9 cellular contexts compared by ENCODE assay signal in the genomic region with DNA sequence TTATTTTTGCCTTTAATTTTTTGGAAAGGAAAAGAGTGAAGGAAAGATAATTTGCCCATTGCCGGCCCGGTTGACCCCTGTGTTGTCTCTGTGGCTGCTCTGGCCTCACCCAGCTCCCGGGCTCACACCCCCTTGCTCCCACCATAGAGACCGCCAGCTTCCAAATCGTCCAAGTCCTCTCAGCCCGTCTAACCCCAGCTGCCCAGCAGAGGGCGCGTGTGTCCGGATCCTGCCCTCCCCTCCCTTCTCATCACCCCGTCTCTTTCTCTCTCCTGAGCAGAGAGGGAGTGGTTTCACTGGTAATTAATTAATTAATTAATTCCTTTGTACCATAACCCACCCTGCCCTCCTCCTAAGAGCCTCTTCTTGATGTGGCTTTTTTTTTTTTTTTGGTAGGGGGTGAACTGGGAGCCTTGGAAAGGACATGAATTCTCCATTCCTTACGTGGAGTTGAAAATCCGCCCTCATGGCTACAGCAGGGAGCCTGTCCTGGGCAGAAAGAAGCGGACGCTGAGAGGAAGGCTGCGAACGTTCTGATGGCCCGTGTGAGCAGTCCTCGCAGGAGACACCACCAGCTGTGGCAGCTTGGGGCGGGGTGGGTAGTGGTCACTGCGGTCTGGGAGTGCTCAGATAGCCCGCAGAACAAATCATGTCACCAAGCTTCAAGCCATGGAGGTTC. TPM values are rescaled to one million over a fixed set of nuclear protein-coding genes. Genes with fewer than 3 reads are reported as not detected.
DNase-seq lines count a peak whose midpoint lies in the region; ATAC-seq and TF ChIP-seq lines count a peak whose summit lies in the region.
"Had no signal": no experiment of that assay in that cellular context is flagged by ENCODE, and none has a peak within 500 bp of the region (broad histone marks: within the 10 kb centered on the region; RNA-seq: fewer than 3 reads in every experiment).

No MANE protein-coding gene starts in this region.

- H3K9me3 ChIP-seq in gastroesophageal sphincter (no peaks in the 10 kb centered on the region), ovary (no peaks in the 10 kb centered on the region)

- TF ChIP-seq POLR2A in gastroesophageal sphincter (IDR thresholded peaks at IDR 0.05) (no peak), ovary (IDR thresholded peaks at IDR 0.05) (no peak)

- H3K36me3 ChIP-seq in gastroesophageal sphincter: no peaks in the 10 kb centered on the region
- H3K36me3 ChIP-seq in ovary: no peaks in the 10 kb centered on the region

- in situ Hi-C loops in KBM-7 (cut with MboI; ENCODE audit: low pct_unique_long_range_greater_than_20kb, low sequenced_read_pairs): loop anchor here (10.0 to 25.0 kb wide), 2 partner anchors 109 to 178 kb away; no protein-coding TSS in a partner anchor

- no peaks in the 10 kb centered on the region for H3K9me3 Mint-ChIP-seq in activated T-helper 2 cell treated with anti-CD3 and anti-CD28 coated beads, Interferon-gamma antibody, Interleukin-2, Interleukin-4, amounts not matched to agents 10 μg/mL and 5 μg/mL and 100 μg/mL, durations not matched to agents 14 hours and 24 hours and 36 hours
- H3K9me3 Mint-ChIP-seq in type B pancreatic cell: no peaks in the 10 kb centered on the region
- H3K9me3 Mint-ChIP-seq: stimulated activated naive CD8-positive, alpha-beta T cell treated with anti-CD3 and anti-CD28 coated beads, Interleukin-15, Interleukin-2, amounts not matched to agents 100 ng/mL and 50 ng/mL, for 24 hours had no signal

- H3K27me3 ChIP-seq in gastroesophageal sphincter (no peaks in the 10 kb centered on the region), ovary (no peaks in the 10 kb centered on the region)

- CTCF ChIA-PET in AG04449 (lab: Yijun Ruan, JAX) (interaction anchor here (0.8 to 5.4 kb wide), 15 partner anchors 9 to 1734 kb away, joined by 3 to 44 read pairs (median 5); no protein-coding TSS in a partner anchor), RWPE1 (lab: Yijun Ruan, JAX) (interaction anchor here (0.5 to 2.0 kb wide), 23 partner anchors 8 to 1414 kb away, joined by 3 to 15 read pairs (median 4); no protein-coding TSS in a partner anchor)

- TF ChIP-seq CTCF in AG04449 (IDR thresholded peaks at IDR 0.05; ENCODE audit: insufficient read depth, low read length, missing control alignments) (peak; percentile 94), RWPE1 (conservative IDR thresholded peaks at IDR 0.05; ENCODE audit: low read depth) (peak; percentile 93), gastroesophageal sphincter (IDR thresholded peaks at IDR 0.05) (peak; percentile 58 to 73 (median 64)), ovary (IDR thresholded peaks at IDR 0.05) (peak; percentile 15 to 31 (median 28)), type B pancreatic cell (conservative IDR thresholded peaks at IDR 0.05) (peak; percentile 87)

- H3K27me3 Mint-ChIP-seq in activated T-helper 2 cell treated with anti-CD3 and anti-CD28 coated beads, Interferon-gamma antibody, Interleukin-2, Interleukin-4, amounts not matched to agents 10 μg/mL and 5 μg/mL and 100 μg/mL, durations not matched to agents 14 hours and 24 hours and 36 hours (ENCODE audit: low read depth): peaks cover 27% of the 10 kb centered on the region
- H3K27me3 Mint-ChIP-seq in type B pancreatic cell: peaks cover 36% of the 10 kb centered on the region

- H3K27ac ChIP-seq in RWPE1 (no peak overlapping the region), gastroesophageal sphincter (no peak overlapping the region), ovary (no peak overlapping the region)

- intact Hi-C loops in activated T-helper 2 cell treated with anti-CD3 and anti-CD28 coated beads, Interferon-gamma antibody, Interleukin-2, Interleukin-4, amounts not matched to agents 10 μg/mL and 5 μg/mL and 100 μg/mL, durations not matched to agents 14 hours and 24 hours and 36 hours (cut with micrococcal nuclease): loop anchor here (5.0 kb wide), 1 partner anchor 119 kb away; no protein-coding TSS in a partner anchor
- intact Hi-C loops in ovary (cut with DNase I): loop anchor here in 1 of 4 donors (10.0 kb wide), 1 partner anchor 1698 kb away; no protein-coding TSS in a partner anchor

- H3K36me3 Mint-ChIP-seq in activated T-helper 2 cell treated with anti-CD3 and anti-CD28 coated beads, Interferon-gamma antibody, Interleukin-2, Interleukin-4, amounts not matched to agents 10 μg/mL and 5 μg/mL and 100 μg/mL, durations not matched to agents 14 hours and 24 hours and 36 hours (ENCODE audit: low read depth): no peaks in the 10 kb centered on the region
- H3K36me3 Mint-ChIP-seq in type B pancreatic cell: no peaks in the 10 kb centered on the region

- H3K4me1 ChIP-seq in gastroesophageal sphincter: peaks cover 0 to 28% (median 6%) of the 10 kb centered on the region in 3 donors
- H3K4me1 ChIP-seq in ovary (ENCODE audit: insufficient read depth): no peaks in the 10 kb centered on the region

- no peak for TF ChIP-seq EP300 in gastroesophageal sphincter (IDR thresholded peaks at IDR 0.05)
- no peak for TF ChIP-seq EP300 in ovary (IDR thresholded peaks at IDR 0.05)

- H3K4me3 Mint-ChIP-seq in activated T-helper 2 cell treated with anti-CD3 and anti-CD28 coated beads, Interferon-gamma antibody, Interleukin-2, Interleukin-4, amounts not matched to agents 10 μg/mL and 5 μg/mL and 100 μg/mL, durations not matched to agents 14 hours and 24 hours and 36 hours (ENCODE audit: low read depth): no peak overlapping the region
- H3K4me3 Mint-ChIP-seq in type B pancreatic cell: no peak overlapping the region
- H3K4me3 Mint-ChIP-seq: stimulated activated naive CD8-positive, alpha-beta T cell treated with anti-CD3 and anti-CD28 coated beads, Interleukin-15, Interleukin-2, amounts not matched to agents 100 ng/mL and 50 ng/mL, for 24 hours had no signal

- ATAC-seq in GM18517 (IDR thresholded peaks at IDR 0.05; ENCODE audit: unreplicated experiment): peak; percentile 29
- peak; percentile 57 for ATAC-seq in gastroesophageal sphincter

- H3K4me1 Mint-ChIP-seq in activated T-helper 2 cell treated with anti-CD3 and anti-CD28 coated beads, Interferon-gamma antibody, Interleukin-2, Interleukin-4, amounts not matched to agents 10 μg/mL and 5 μg/mL and 100 μg/mL, durations not matched to agents 14 hours and 24 hours and 36 hours (ENCODE audit: low read depth): no peaks in the 10 kb centered on the region
- peaks cover 3% of the 10 kb centered on the region for H3K4me1 Mint-ChIP-seq in type B pancreatic cell (ENCODE audit: unreplicated experiment)

- H3K4me3 ChIP-seq in AG04449 (ENCODE audit: low read depth, low read length) (no peak overlapping the region), gastroesophageal sphincter (no peak overlapping the region), ovary (no peak overlapping the region)

- WGBS in gastroesophageal sphincter (ENCODE audit: low coverage in 1 of 2), 2 donors: 10 to 19% methylated on average over 11 of the region's 21 CpGs
- WGBS in ovary, 3 donors: 30 to 36% (median 32%) methylated on average over 21 of the region's 21 CpGs

- DNase-seq in AG04449 (ENCODE audit: low read depth, low spot score): no peak
- peak; percentile 81 for DNase-seq in KBM-7
- peak; percentile 80 for DNase-seq in RWPE1 (ENCODE audit: low spot score)
- DNase-seq in activated T-helper 2 cell treated with anti-CD3 and anti-CD28 coated beads, Interferon-gamma antibody, Interleukin-2, Interleukin-4, amounts not matched to agents 10 μg/mL and 5 μg/mL and 100 μg/mL, durations not matched to agents 14 hours and 24 hours and 36 hours (ENCODE audit: low spot score): peak; percentile 45
- peak; percentile 22 to 71 (median 58) for DNase-seq in ovary
- peak; percentile 77 for DNase-seq in type B pancreatic cell (ENCODE audit: extremely low spot score, unreplicated experiment)

- no peak overlapping the region for H3K27ac Mint-ChIP-seq in activated T-helper 2 cell treated with anti-CD3 and anti-CD28 coated beads, Interferon-gamma antibody, Interleukin-2, Interleukin-4, amounts not matched to agents 10 μg/mL and 5 μg/mL and 100 μg/mL, durations not matched to agents 14 hours and 24 hours and 36 hours
- no peak overlapping the region for H3K27ac Mint-ChIP-seq in type B pancreatic cell
- H3K27ac Mint-ChIP-seq: stimulated activated naive CD8-positive, alpha-beta T cell treated with anti-CD3 and anti-CD28 coated beads, Interleukin-15, Interleukin-2, amounts not matched to agents 100 ng/mL and 50 ng/mL, for 24 hours had no signal

- POLR2A ChIA-PET in AG04449 (lab: Yijun Ruan, JAX): no interaction called here
- POLR2A ChIA-PET in RWPE1 (lab: Yijun Ruan, JAX; ENCODE audit: low non-redundant PET): no interaction called here

RNA-seq across cellular contexts. Expression of a gene that starts 45.9 kb away (rescaled TPM):
- 30.0 and 35.3 TPM in 2 replicates for total RNA-seq in activated T-helper 2 cell treated with anti-CD3 and anti-CD28 coated beads, Interferon-gamma antibody, Interleukin-2, Interleukin-4, amounts not matched to agents 10 μg/mL and 5 μg/mL and 100 μg/mL, durations not matched to agents 14 hours and 24 hours and 36 hours
- total RNA-seq in gastroesophageal sphincter (10 to 100 TPM; 43.2 to 54.3 (median 46.5) TPM), ovary (10 to 100 TPM in 3 of 7 donors, 1 to 10 TPM in 4; 5.2 to 18.5 (median 9.9) TPM), type B pancreatic cell (ENCODE audit: low replicate concordance) (7.3 and 10.3 TPM in 2 replicates)
- 10 to 100 TPM in 1 of 2 donors, 1 to 10 TPM in 1; 7.3 to 24.7 TPM for polyA plus RNA-seq in ovary

Comparison
In these comparisons a context has a peak if more than half of its experiments do, and no peak if none do; other contexts are left out.
1. CTCF ChIP-seq: peak in every context shown above with its lines; median percentile 94 in AG04449; 93 in RWPE1; 87 in type B pancreatic cell; 64 in gastroesophageal sphincter; 28 in ovary.